ENCODE assay signal across 28 cellular contexts in genomic region chr10:18271481-18271880, GRCh38.
"Had no signal": no experiment of that assay in that cellular context is flagged by ENCODE, and none has a peak within 500 bp of the region (broad histone marks: within the 10 kb centered on the region; RNA-seq: fewer than 3 reads in every experiment).

No MANE protein-coding gene starts in this region.

- H3K27ac Mint-ChIP-seq: activated CD4-positive, alpha-beta memory T cell treated with anti-CD3 and anti-CD28 coated beads for 36 hours; activated CD4-positive, alpha-beta T cell treated with anti-CD3 and anti-CD28 coated beads for 36 hours; activated CD4-positive, alpha-beta T cell treated with anti-CD3 and anti-CD28 coated beads, Interleukin-2, amount 10 ng/mL, durations not matched to agents 24 days and 14 days; activated CD8-positive, alpha-beta memory T cell treated with anti-CD3 and anti-CD28 coated beads, Interleukin-2, amount 10 ng/mL, durations not matched to agents 7 days and 5 days; activated CD8-positive, alpha-beta T cell treated with anti-CD3 and anti-CD28 coated beads, Interleukin-2, amount 10 ng/mL, durations not matched to agents 7 days and 5 days; activated naive CD4-positive, alpha-beta T cell treated with anti-CD3 and anti-CD28 coated beads for 36 hours; activated naive CD4-positive, alpha-beta T cell treated with anti-CD3 and anti-CD28 coated beads, Interleukin-2, amount 50 U/mL, for 24 hours; activated naive CD8-positive, alpha-beta T cell treated with anti-CD3 and anti-CD28 coated beads for 36 hours; activated naive CD8-positive, alpha-beta T cell treated with anti-CD3 and anti-CD28 coated beads, Interleukin-2, amount 50 U/mL, for 24 hours; activated T-helper 1 cell treated with anti-CD3 and anti-CD28 coated beads, Interleukin-12 subunit alpha, Interleukin-12 subunit beta, Interleukin-2, Interleukin-4 antibody, amounts not matched to agents 30 ng/mL and 10 ng/mL and 1 ng/mL, durations not matched to agents 14 hours and 24 hours and 36 hours; activated T-helper 2 cell treated with anti-CD3 and anti-CD28 coated beads, Interferon-gamma antibody, Interleukin-2, Interleukin-4, amounts not matched to agents 10 μg/mL and 5 μg/mL and 100 μg/mL, durations not matched to agents 14 hours and 24 hours and 36 hours had no signal

- ATAC-seq: activated CD4-positive, alpha-beta T cell treated with anti-CD3 and anti-CD28 coated beads for 36 hours; activated CD8-positive, alpha-beta memory T cell treated with anti-CD3 and anti-CD28 coated beads, Interleukin-2, amount 10 ng/mL, durations not matched to agents 7 days and 5 days; activated CD8-positive, alpha-beta T cell treated with anti-CD3 and anti-CD28 coated beads, Interleukin-2, amount 10 ng/mL, durations not matched to agents 7 days and 5 days; activated naive CD8-positive, alpha-beta T cell treated with anti-CD3 and anti-CD28 coated beads, Interleukin-2, amount 50 U/mL, for 24 hours; body of pancreas; esophagus mucosa had no signal

- H3K27me3 ChIP-seq: adrenal gland, body of pancreas, colonic mucosa had no signal

- H3K27me3 Mint-ChIP-seq: activated CD4-positive, alpha-beta memory T cell treated with anti-CD3 and anti-CD28 coated beads for 36 hours; activated CD4-positive, alpha-beta T cell treated with anti-CD3 and anti-CD28 coated beads, Interleukin-2, amount 10 ng/mL, durations not matched to agents 24 days and 14 days; activated CD8-positive, alpha-beta memory T cell treated with anti-CD3 and anti-CD28 coated beads, Interleukin-2, amount 10 ng/mL, durations not matched to agents 7 days and 5 days; activated naive CD4-positive, alpha-beta T cell treated with anti-CD3 and anti-CD28 coated beads, Interleukin-2, amount 50 U/mL, for 24 hours; activated naive CD8-positive, alpha-beta T cell treated with anti-CD3 and anti-CD28 coated beads for 36 hours; activated naive CD8-positive, alpha-beta T cell treated with anti-CD3 and anti-CD28 coated beads, Interleukin-2, amount 50 U/mL, for 24 hours had no signal

- H3K9me3 Mint-ChIP-seq: activated CD4-positive, alpha-beta memory T cell treated with anti-CD3 and anti-CD28 coated beads for 36 hours; activated CD4-positive, alpha-beta T cell treated with anti-CD3 and anti-CD28 coated beads, Interleukin-2, amount 10 ng/mL, durations not matched to agents 24 days and 14 days; activated naive CD4-positive, alpha-beta T cell treated with anti-CD3 and anti-CD28 coated beads for 36 hours; activated naive CD4-positive, alpha-beta T cell treated with anti-CD3 and anti-CD28 coated beads, Interleukin-2, amount 50 U/mL, for 24 hours; activated naive CD8-positive, alpha-beta T cell treated with anti-CD3 and anti-CD28 coated beads for 36 hours; activated naive CD8-positive, alpha-beta T cell treated with anti-CD3 and anti-CD28 coated beads, Interleukin-2, amount 50 U/mL, for 24 hours; activated T-helper 1 cell treated with anti-CD3 and anti-CD28 coated beads, Interleukin-12 subunit alpha, Interleukin-12 subunit beta, Interleukin-2, Interleukin-4 antibody, amounts not matched to agents 30 ng/mL and 10 ng/mL and 1 ng/mL, durations not matched to agents 14 hours and 24 hours and 36 hours; activated T-helper 2 cell treated with anti-CD3 and anti-CD28 coated beads, Interferon-gamma antibody, Interleukin-2, Interleukin-4, amounts not matched to agents 10 μg/mL and 5 μg/mL and 100 μg/mL, durations not matched to agents 14 hours and 24 hours and 36 hours had no signal

- H3K9me3 ChIP-seq: adrenal gland, body of pancreas, colonic mucosa had no signal

- DNase-seq: activated CD4-positive, alpha-beta memory T cell treated with anti-CD3 and anti-CD28 coated beads for 36 hours; activated CD4-positive, alpha-beta T cell treated with anti-CD3 and anti-CD28 coated beads for 36 hours; activated CD4-positive, alpha-beta T cell treated with anti-CD3 and anti-CD28 coated beads, Interleukin-2, amount 10 ng/mL, durations not matched to agents 24 days and 14 days; activated CD4-positive, CD25-positive, alpha-beta regulatory T cell; activated CD4-positive, CD25-positive, alpha-beta regulatory T cell treated with anti-CD3 and anti-CD28 coated beads, Interleukin-2, amount 50 U/mL, for 72 hours; activated CD8-positive, alpha-beta memory T cell treated with anti-CD3 and anti-CD28 coated beads, Interleukin-2, amount 10 ng/mL, durations not matched to agents 7 days and 5 days; activated CD8-positive, alpha-beta memory T cell treated with anti-CD3 and anti-CD28 coated beads, Interleukin-2, amount 50 U/mL, for 4 hours; activated CD8-positive, alpha-beta T cell treated with anti-CD3 and anti-CD28 coated beads, Interleukin-2, amount 10 ng/mL, durations not matched to agents 7 days and 5 days; activated effector memory CD4-positive, alpha-beta T cell treated with anti-CD3 and anti-CD28 coated beads, Interleukin-2, amount 50 U/mL, for 16 hours; activated naive CD4-positive, alpha-beta T cell treated with anti-CD3 and anti-CD28 coated beads for 36 hours; activated naive CD8-positive, alpha-beta T cell treated with anti-CD3 and anti-CD28 coated beads for 36 hours; activated naive CD8-positive, alpha-beta T cell treated with anti-CD3 and anti-CD28 coated beads, Interleukin-2, amount 50 U/mL, for 24 hours; activated T-cell treated with anti-CD3 and anti-CD28 coated beads, Interleukin-2, amount 50 U/mL, for 1 hour; activated T-cell treated with anti-CD3 and anti-CD28 coated beads, Interleukin-2, amount 50 U/mL, for 48 hours; adrenal gland; amygdala; aorta; body of pancreas; caudate nucleus; colonic mucosa; effector CD8-positive, alpha-beta T cell; foreskin fibroblast; head of caudate nucleus; T-helper 2 cell had no signal

- H3K27ac ChIP-seq: adrenal gland, body of pancreas, colonic mucosa had no signal

- H3K4me1 Mint-ChIP-seq: activated CD4-positive, alpha-beta T cell treated with anti-CD3 and anti-CD28 coated beads for 36 hours; activated CD4-positive, alpha-beta T cell treated with anti-CD3 and anti-CD28 coated beads, Interleukin-2, amount 10 ng/mL, durations not matched to agents 24 days and 14 days; activated CD8-positive, alpha-beta memory T cell treated with anti-CD3 and anti-CD28 coated beads, Interleukin-2, amount 10 ng/mL, durations not matched to agents 7 days and 5 days; activated naive CD4-positive, alpha-beta T cell treated with anti-CD3 and anti-CD28 coated beads, Interleukin-2, amount 50 U/mL, for 24 hours; activated naive CD8-positive, alpha-beta T cell treated with anti-CD3 and anti-CD28 coated beads for 36 hours; activated naive CD8-positive, alpha-beta T cell treated with anti-CD3 and anti-CD28 coated beads, Interleukin-2, amount 50 U/mL, for 24 hours had no signal

- H3K36me3 Mint-ChIP-seq: activated CD4-positive, alpha-beta memory T cell treated with anti-CD3 and anti-CD28 coated beads for 36 hours; activated CD8-positive, alpha-beta memory T cell treated with anti-CD3 and anti-CD28 coated beads, Interleukin-2, amount 10 ng/mL, durations not matched to agents 7 days and 5 days; activated naive CD4-positive, alpha-beta T cell treated with anti-CD3 and anti-CD28 coated beads, Interleukin-2, amount 50 U/mL, for 24 hours; activated naive CD8-positive, alpha-beta T cell treated with anti-CD3 and anti-CD28 coated beads for 36 hours had no signal

- H3K36me3 ChIP-seq: adrenal gland, colonic mucosa had no signal

- H3K4me1 ChIP-seq: adrenal gland, body of pancreas, colonic mucosa had no signal

- H3K4me3 ChIP-seq: adrenal gland, body of pancreas, colonic mucosa had no signal

- H3K4me3 Mint-ChIP-seq: activated CD4-positive, alpha-beta memory T cell treated with anti-CD3 and anti-CD28 coated beads for 36 hours; activated CD4-positive, alpha-beta T cell treated with anti-CD3 and anti-CD28 coated beads for 36 hours; activated CD4-positive, alpha-beta T cell treated with anti-CD3 and anti-CD28 coated beads, Interleukin-2, amount 10 ng/mL, durations not matched to agents 24 days and 14 days; activated CD8-positive, alpha-beta memory T cell treated with anti-CD3 and anti-CD28 coated beads, Interleukin-2, amount 10 ng/mL, durations not matched to agents 7 days and 5 days; activated CD8-positive, alpha-beta T cell treated with anti-CD3 and anti-CD28 coated beads, Interleukin-2, amount 10 ng/mL, durations not matched to agents 7 days and 5 days; activated naive CD4-positive, alpha-beta T cell treated with anti-CD3 and anti-CD28 coated beads for 36 hours; activated naive CD4-positive, alpha-beta T cell treated with anti-CD3 and anti-CD28 coated beads, Interleukin-2, amount 50 U/mL, for 24 hours; activated naive CD8-positive, alpha-beta T cell treated with anti-CD3 and anti-CD28 coated beads for 36 hours; activated naive CD8-positive, alpha-beta T cell treated with anti-CD3 and anti-CD28 coated beads, Interleukin-2, amount 50 U/mL, for 24 hours; activated T-helper 1 cell treated with anti-CD3 and anti-CD28 coated beads, Interleukin-12 subunit alpha, Interleukin-12 subunit beta, Interleukin-2, Interleukin-4 antibody, amounts not matched to agents 30 ng/mL and 10 ng/mL and 1 ng/mL, durations not matched to agents 14 hours and 24 hours and 36 hours had no signal
